ENCODE assay signal across 9 cellular contexts in genomic region chr1:161200992-161201827, GRCh38. TPM values are rescaled to one million over a fixed set of nuclear protein-coding genes. Genes with fewer than 3 reads are reported as not detected.
DNase-seq lines count a peak whose midpoint lies in the region; ATAC-seq and TF ChIP-seq lines count a peak whose summit lies in the region.
"Had no signal": no experiment of that assay in that cellular context is flagged by ENCODE, and none has a peak within 500 bp of the region (broad histone marks: within the 10 kb centered on the region; RNA-seq: fewer than 3 reads in every experiment).

No MANE protein-coding gene starts in this region.

- H3K9me3 Mint-ChIP-seq in activated naive CD4-positive, alpha-beta T cell treated with anti-CD3 and anti-CD28 coated beads, Interleukin-2, amount 10 ng/mL, durations not matched to agents 7 days and 5 days = no peaks in the 10 kb centered on the region
- H3K9me3 Mint-ChIP-seq in activated CD8-positive, alpha-beta T cell treated with anti-CD3 and anti-CD28 coated beads, Interleukin-2, amount 10 ng/mL, durations not matched to agents 7 days and 5 days (ENCODE audit: insufficient read depth) = no peaks in the 10 kb centered on the region

- H3K9ac ChIP-seq in rectal smooth muscle tissue (ENCODE audit: low read length) = no peak overlapping the region

- peak; percentile 32 for DNase-seq in activated naive CD4-positive, alpha-beta T cell treated with anti-CD3 and anti-CD28 coated beads, Interleukin-2, amount 10 ng/mL, durations not matched to agents 7 days and 5 days
- DNase-seq in activated naive CD4-positive, alpha-beta T cell treated with Interleukin-2 at 50 U/mL for 16 hours = no peak
- no peak for DNase-seq in activated CD8-positive, alpha-beta T cell treated with anti-CD3 and anti-CD28 coated beads, Interleukin-2, amount 10 ng/mL, durations not matched to agents 7 days and 5 days
- DNase-seq in left ventricle myocardium inferior (peak; percentile 56), D341Med (ENCODE audit: low spot score) (no peak)
- no peak for DNase-seq in activated CD4-positive, alpha-beta T cell treated with anti-CD3 and anti-CD28 coated beads, Interleukin-2, amount 50 U/mL, for 4 hours

- CTCF ChIA-PET in activated naive CD4-positive, alpha-beta T cell treated with anti-CD3 and anti-CD28 coated beads, Interleukin-2, amount 10 ng/mL, durations not matched to agents 7 days and 5 days (lab: Charles Lee) = interaction anchor here (0.6 to 7.6 kb wide), 7 partner anchors 8 to 181 kb away, joined by 3 to 42 read pairs (median 12); partner anchors contain the start of genes PPOX and TOMM40L
- CTCF ChIA-PET in activated CD8-positive, alpha-beta T cell treated with anti-CD3 and anti-CD28 coated beads, Interleukin-2, amount 10 ng/mL, durations not matched to agents 7 days and 5 days (lab: Charles Lee) = interaction anchor here (0.7 to 18.1 kb wide), 12 partner anchors 9 to 188 kb away, joined by 3 to 331 read pairs (median 8); partner anchors contain the start of genes APOA2, B4GALT3, FCER1G and PPOX

- no peak for ATAC-seq in activated CD8-positive, alpha-beta T cell treated with anti-CD3 and anti-CD28 coated beads, Interleukin-2, amount 10 ng/mL, durations not matched to agents 7 days and 5 days
- ATAC-seq in HG03521 (IDR thresholded peaks at IDR 0.05; ENCODE audit: unreplicated experiment) = no peak

- H3K27me3 ChIP-seq in left ventricle myocardium inferior (ENCODE audit: low read depth) (no peaks in the 10 kb centered on the region), rectal smooth muscle tissue (ENCODE audit: control insufficient read depth, insufficient read depth, low read length) (no peaks in the 10 kb centered on the region)

- H3K9me3 ChIP-seq in left ventricle myocardium inferior (replicated peaks) = no peaks in the 10 kb centered on the region

- H3K27ac ChIP-seq in left ventricle myocardium inferior (replicated peaks) (peak overlapping the region; percentile 99), rectal smooth muscle tissue (ENCODE audit: low read depth, low read length) (peak overlapping the region; percentile 98)

- no peaks in the 10 kb centered on the region for H3K27me3 Mint-ChIP-seq in activated naive CD4-positive, alpha-beta T cell treated with anti-CD3 and anti-CD28 coated beads, Interleukin-2, amount 10 ng/mL, durations not matched to agents 7 days and 5 days
- no peaks in the 10 kb centered on the region for H3K27me3 Mint-ChIP-seq in activated CD8-positive, alpha-beta T cell treated with anti-CD3 and anti-CD28 coated beads, Interleukin-2, amount 10 ng/mL, durations not matched to agents 7 days and 5 days (ENCODE audit: low read depth)

- H3K4me1 ChIP-seq in left ventricle myocardium inferior (peaks cover 96% of the 10 kb centered on the region), rectal smooth muscle tissue (ENCODE audit: control insufficient read depth, insufficient read depth, low read length) (peaks cover 44% of the 10 kb centered on the region)

- peaks cover 82% of the 10 kb centered on the region for H3K4me1 Mint-ChIP-seq in activated naive CD4-positive, alpha-beta T cell treated with anti-CD3 and anti-CD28 coated beads, Interleukin-2, amount 10 ng/mL, durations not matched to agents 7 days and 5 days
- H3K4me1 Mint-ChIP-seq in activated CD8-positive, alpha-beta T cell treated with anti-CD3 and anti-CD28 coated beads, Interleukin-2, amount 10 ng/mL, durations not matched to agents 7 days and 5 days (ENCODE audit: low read depth) = peaks cover 78% of the 10 kb centered on the region

- H3K27ac Mint-ChIP-seq in activated naive CD4-positive, alpha-beta T cell treated with anti-CD3 and anti-CD28 coated beads, Interleukin-2, amount 10 ng/mL, durations not matched to agents 7 days and 5 days = peak overlapping the region; percentile 97
- peak overlapping the region; percentile 95 for H3K27ac Mint-ChIP-seq in activated CD8-positive, alpha-beta T cell treated with anti-CD3 and anti-CD28 coated beads, Interleukin-2, amount 10 ng/mL, durations not matched to agents 7 days and 5 days

- H3K36me3 ChIP-seq in left ventricle myocardium inferior (peaks cover 30% of the 10 kb centered on the region), rectal smooth muscle tissue (ENCODE audit: control insufficient read depth, insufficient read depth, low read length) (peaks cover under 1% of the 10 kb centered on the region)

- intact Hi-C loops in left ventricle myocardium inferior (cut with micrococcal nuclease) = no loop called here

- peaks cover 34% of the 10 kb centered on the region for H3K36me3 Mint-ChIP-seq in activated naive CD4-positive, alpha-beta T cell treated with anti-CD3 and anti-CD28 coated beads, Interleukin-2, amount 10 ng/mL, durations not matched to agents 7 days and 5 days
- H3K36me3 Mint-ChIP-seq in activated CD8-positive, alpha-beta T cell treated with anti-CD3 and anti-CD28 coated beads, Interleukin-2, amount 10 ng/mL, durations not matched to agents 7 days and 5 days (ENCODE audit: low read depth) = peaks cover 33% of the 10 kb centered on the region

- peak overlapping the region; percentile 94 for H3K4me3 Mint-ChIP-seq in activated naive CD4-positive, alpha-beta T cell treated with anti-CD3 and anti-CD28 coated beads, Interleukin-2, amount 10 ng/mL, durations not matched to agents 7 days and 5 days
- H3K4me3 Mint-ChIP-seq in activated CD8-positive, alpha-beta T cell treated with anti-CD3 and anti-CD28 coated beads, Interleukin-2, amount 10 ng/mL, durations not matched to agents 7 days and 5 days = peak overlapping the region; percentile 93

- no peak for TF ChIP-seq CTCF in left ventricle myocardium inferior (IDR thresholded peaks at IDR 0.05; ENCODE audit: borderline replicate concordance)

- POLR2A ChIA-PET in activated CD8-positive, alpha-beta T cell treated with anti-CD3 and anti-CD28 coated beads, Interleukin-2, amount 10 ng/mL, durations not matched to agents 7 days and 5 days (lab: Charles Lee) = interaction anchor here (0.5 to 3.7 kb wide), 28 partner anchors 9 to 935 kb away, joined by 3 to 38 read pairs (median 4); partner anchors contain the start of genes APOA2, ARHGAP30, B4GALT3 and DEDD

- H3K4me3 ChIP-seq in left ventricle myocardium inferior (peak overlapping the region; percentile 86), rectal smooth muscle tissue (ENCODE audit: low read length) (peak overlapping the region; percentile 62)

RNA-seq across cellular contexts. Expression of gene NDUFS2, which starts 1.0 kb away (rescaled TPM):
- total RNA-seq in activated CD8-positive, alpha-beta T cell treated with anti-CD3 and anti-CD28 coated beads, Interleukin-2, amount 10 ng/mL, durations not matched to agents 7 days and 5 days = 10 to 100 TPM; 73.6 to 76.8 TPM
- total RNA-seq in left ventricle myocardium inferior = 302 TPM

RNA-seq across cellular contexts. Expression of gene ADAMTS4, which starts 2.4 kb away (rescaled TPM):
- 1 to 10 TPM in 1 of 2 experiments, under 1 TPM in 1; 0.82 to 2.1 TPM for total RNA-seq in activated CD8-positive, alpha-beta T cell treated with anti-CD3 and anti-CD28 coated beads, Interleukin-2, amount 10 ng/mL, durations not matched to agents 7 days and 5 days
- total RNA-seq in left ventricle myocardium inferior = 14.1 TPM

RNA-seq across cellular contexts. Expression of gene FCER1G, which starts 13.9 kb away (rescaled TPM):
- total RNA-seq in activated CD8-positive, alpha-beta T cell treated with anti-CD3 and anti-CD28 coated beads, Interleukin-2, amount 10 ng/mL, durations not matched to agents 7 days and 5 days = 10 to 100 TPM; 12.0 to 14.0 TPM
- total RNA-seq in left ventricle myocardium inferior = 22.0 TPM

RNA-seq across cellular contexts. Expression of gene APOA2, which starts 22.2 kb away (rescaled TPM):
- total RNA-seq in activated CD8-positive, alpha-beta T cell treated with anti-CD3 and anti-CD28 coated beads, Interleukin-2, amount 10 ng/mL, durations not matched to agents 7 days and 5 days = not detected
- total RNA-seq in left ventricle myocardium inferior = not detected
- total RNA-seq: pulmonary artery endothelial cell had no signal

RNA-seq across cellular contexts. Expression of gene B4GALT3, which starts 23.9 kb away (rescaled TPM):
- 10 to 100 TPM; 34.2 to 37.0 TPM for total RNA-seq in activated CD8-positive, alpha-beta T cell treated with anti-CD3 and anti-CD28 coated beads, Interleukin-2, amount 10 ng/mL, durations not matched to agents 7 days and 5 days
- total RNA-seq in left ventricle myocardium inferior = 23.2 TPM

Comparison
In these comparisons a context has a peak if more than half of its experiments do, and no peak if none do; other contexts are left out.
1. DNase-seq: peak in activated naive CD4-positive, alpha-beta T cell treated with anti-CD3 and anti-CD28 coated beads, Interleukin-2, amount 10 ng/mL, durations not matched to agents 7 days and 5 days (single experiment) and left ventricle myocardium inferior (single experiment); none in activated naive CD4-positive, alpha-beta T cell treated with Interleukin-2 at 50 U/mL for 16 hours (single experiment), activated CD8-positive, alpha-beta T cell treated with anti-CD3 and anti-CD28 coated beads, Interleukin-2, amount 10 ng/mL, durations not matched to agents 7 days and 5 days (single experiment), D341Med (single experiment) and activated CD4-positive, alpha-beta T cell treated with anti-CD3 and anti-CD28 coated beads, Interleukin-2, amount 50 U/mL, for 4 hours (0 of 2).